ENCODE assay signal across 9 cellular contexts in the genomic region with DNA sequence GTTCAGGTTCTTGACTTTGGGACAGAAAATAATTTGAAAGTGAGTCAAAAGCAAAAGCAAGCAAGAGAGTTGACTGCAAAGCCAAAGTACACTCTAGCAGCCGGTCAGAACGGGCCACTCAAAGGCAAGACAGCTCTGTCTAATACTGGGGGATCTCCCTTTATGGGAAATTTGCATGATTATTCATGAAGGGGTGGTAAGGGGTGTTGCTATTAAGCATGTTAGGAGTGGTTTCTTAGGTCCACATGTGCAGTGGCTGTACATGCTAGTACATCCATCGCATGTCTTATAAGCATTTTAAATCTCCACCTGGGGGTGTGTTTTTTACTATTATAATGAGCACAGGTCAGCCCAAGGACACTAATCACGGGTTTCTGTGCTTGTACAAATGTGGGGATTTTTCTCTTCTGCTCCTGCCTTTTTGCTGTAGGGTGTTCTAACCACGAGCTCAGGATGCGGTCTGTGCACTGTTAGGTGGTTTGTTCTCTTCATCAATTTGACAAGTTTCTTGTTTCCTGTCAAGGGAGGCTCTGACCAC.
DNase-seq lines count a peak whose midpoint lies in the region; ATAC-seq, FAIRE-seq and TF ChIP-seq lines count a peak whose summit lies in the region.
"Had no signal": no experiment of that assay in that cellular context is flagged by ENCODE, and none has a peak within 500 bp of the region (broad histone marks: within the 10 kb centered on the region; RNA-seq: fewer than 3 reads in every experiment).

No MANE protein-coding gene starts in this region.

- ATAC-seq in CD8-positive, alpha-beta T cell = peak; percentile 82
- ATAC-seq in HG02798 (IDR thresholded peaks at IDR 0.05; ENCODE audit: poor library complexity, unreplicated experiment) = peak; percentile 53
- ATAC-seq in HepG2 = peak; percentile 56; the same call in 2 of the 3 replicates
- no peak for ATAC-seq in GM21526 (IDR thresholded peaks at IDR 0.05; ENCODE audit: low FRiP score, unreplicated experiment)

- H3K4me3 Mint-ChIP-seq in CD8-positive, alpha-beta T cell = peak overlapping the region; percentile 19

- peaks cover 18% of the 10 kb centered on the region for H3K9me3 Mint-ChIP-seq in CD8-positive, alpha-beta T cell

- H3K9me3 ChIP-seq in CD8-positive, alpha-beta T cell (ENCODE audit: low read length) = peaks cover 13% of the 10 kb centered on the region
- H3K9me3 ChIP-seq in HepG2 (ENCODE audit: low read length) (no peaks in the 10 kb centered on the region), adrenal gland (replicated peaks in 1 of 3) (no peaks in the 10 kb centered on the region)

- BruUV-seq in HepG2 (replicated peaks; lab: Mats Ljungman, UMichigan) = no TSS peak

- no peaks in the 10 kb centered on the region for H3K36me3 ChIP-seq in CD8-positive, alpha-beta T cell (ENCODE audit: insufficient read depth, low read length)
- H3K36me3 ChIP-seq in HepG2 (replicated peaks in 1 of 2; ENCODE audit: control insufficient read depth in 1 of 2, insufficient read depth in 2 of 2, low read length in 2 of 2) = no peaks in the 10 kb centered on the region
- no peaks in the 10 kb centered on the region for H3K36me3 ChIP-seq in H7 (replicated peaks; ENCODE audit: control insufficient read depth, insufficient read depth, low read length)
- H3K36me3 ChIP-seq in adrenal gland (replicated peaks in 1 of 2) = no peaks in the 10 kb centered on the region

- peaks cover 67% of the 10 kb centered on the region for H3K4me1 Mint-ChIP-seq in CD8-positive, alpha-beta T cell (ENCODE audit: low read depth)

- TF ChIP-seq CTCF in CD8-positive, alpha-beta T cell (IDR thresholded peaks at IDR 0.05) = no peak
- TF ChIP-seq CTCF in HepG2 (CRISPR knock-in tag; IDR thresholded peaks at IDR 0.05) (no peak), adrenal gland (IDR thresholded peaks at IDR 0.05) (no peak)

- TF ChIP-seq EP300 in HepG2 (IDR thresholded peaks at IDR 0.05; ENCODE audit: low read depth in 2 of 2, low read length in 2 of 2) (no peak), HepG2 (CRISPR knock-in tag; IDR thresholded peaks at IDR 0.05; ENCODE audit: borderline replicate concordance) (no peak)

- H3K79me2 ChIP-seq in HepG2 (ENCODE audit: insufficient read depth, low read length) = no peaks in the 10 kb centered on the region

- intact Hi-C loops in CD8-positive, alpha-beta T cell (cut with DNase I, micrococcal nuclease) = loop anchor here (5.0 to 10.0 kb wide), 2 partner anchors 42 to 434 kb away; no protein-coding TSS in a partner anchor
- intact Hi-C loops in HepG2 (cut with micrococcal nuclease; ENCODE audit: unreplicated experiment) = no loop called here
- intact Hi-C loops in adrenal gland (cut with DNase I) = no loop called here
- intact Hi-C loops in posterior vena cava (cut with DNase I) = no loop called here

- in situ Hi-C loops in HepG2 (cut with HindIII; ENCODE audit: extremely low pct_ligation_motif_present, low pct_unique_long_range_greater_than_20kb) = loop anchor here (25.0 kb wide), 1 partner anchor 1122 kb away; no protein-coding TSS in a partner anchor

- POLR2A ChIA-PET in CD8-positive, alpha-beta T cell (lab: Charles Lee) = interaction anchor here (0.5 to 1.4 kb wide), 7 partner anchors 17 to 499 kb away, joined by 3 to 5 read pairs (median 3); no protein-coding TSS in a partner anchor
- POLR2A ChIA-PET in HepG2 (lab: Yijun Ruan, JAX) = no interaction called here

- H3K27me3 ChIP-seq in CD8-positive, alpha-beta T cell (ENCODE audit: insufficient read depth, low read length) = no peaks in the 10 kb centered on the region
- no peaks in the 10 kb centered on the region; a peak in 1 of 5 replicates for H3K27me3 ChIP-seq in HepG2 (ENCODE audit: control insufficient read depth in 1 of 2, insufficient read depth in 2 of 2, low read length in 2 of 2)
- H3K27me3 ChIP-seq in H7 (ENCODE audit: control insufficient read depth, insufficient read depth, low read length) = no peaks in the 10 kb centered on the region
- H3K27me3 ChIP-seq in adrenal gland = no peaks in the 10 kb centered on the region

- no peak for TF ChIP-seq RAD21 in HepG2 (CRISPR knock-in tag; IDR thresholded peaks at IDR 0.05)

- H3K4me3 ChIP-seq in CD8-positive, alpha-beta T cell (ENCODE audit: low read depth, low read length) = peak overlapping the region; percentile 6
- no peak overlapping the region for H3K4me3 ChIP-seq in HepG2 (replicated peaks in 1 of 3; ENCODE audit: insufficient read depth in 1 of 3, low read depth in 2 of 3, low read length in 3 of 3)
- H3K4me3 ChIP-seq in H7 (ENCODE audit: insufficient read depth, low read depth, low read length) = no peak overlapping the region
- no peak overlapping the region for H3K4me3 ChIP-seq in adrenal gland

- FAIRE-seq in HepG2 (lab: Jason Lieb, UNC) = no peak
- FAIRE-seq: colon had no signal

- 46% methylated on average over 6 of the region's 6 CpGs for WGBS in HepG2 (ENCODE audit: low lambda C conversion rate)
- 65 to 78% (median 75%) methylated on average over 6 of the region's 6 CpGs for WGBS in adrenal gland, 4 donors

- H3K4me1 ChIP-seq in CD8-positive, alpha-beta T cell (ENCODE audit: insufficient read depth, low read length) = peaks cover 48% of the 10 kb centered on the region
- H3K4me1 ChIP-seq in HepG2 (ENCODE audit: insufficient read depth, low read length) (peaks cover 9% of the 10 kb centered on the region; the same call in 1 of the 2 replicates), adrenal gland (replicated peaks in 1 of 2) (no peaks in the 10 kb centered on the region)

- DNase-seq in CD8-positive, alpha-beta T cell = peak; percentile 15 to 78 (median 52)
- peak; percentile 56 for DNase-seq in activated CD4-positive, alpha-beta T cell treated with anti-CD3 and anti-CD28 coated beads for 48 hours
- no peak for DNase-seq in HepG2 (ENCODE audit: low spot score)
- DNase-seq in H7 = no peak
- DNase-seq in adrenal gland = no peak
- no peak for DNase-seq in posterior vena cava (ENCODE audit: low spot score)

- TF ChIP-seq POLR2A in HepG2 (IDR thresholded peaks at IDR 0.05; ENCODE audit: insufficient read depth in 1 of 2, low read depth in 2 of 2, low read length in 2 of 2) (no peak), adrenal gland (IDR thresholded peaks at IDR 0.05) (no peak)

- no peaks in the 10 kb centered on the region for H3K27me3 Mint-ChIP-seq in CD8-positive, alpha-beta T cell (ENCODE audit: low read depth)

- H3K36me3 Mint-ChIP-seq in CD8-positive, alpha-beta T cell = peaks cover 10% of the 10 kb centered on the region

- CTCF ChIA-PET in CD8-positive, alpha-beta T cell (lab: Charles Lee) = interaction anchor here (1.0 to 2.2 kb wide), 3 partner anchors 15 to 555 kb away, joined by 3 to 10 read pairs (median 4); no protein-coding TSS in a partner anchor
- CTCF ChIA-PET in HepG2 (lab: Yijun Ruan, JAX; ENCODE audit: low intra/inter-chr PET ratio, low total read pairs) = no interaction called here

- no peak overlapping the region for H3K9ac ChIP-seq in HepG2 (ENCODE audit: insufficient read depth, low read depth, low read length)

- H3K27ac ChIP-seq in CD8-positive, alpha-beta T cell (ENCODE audit: low read depth, low read length) = peak overlapping the region; percentile 3
- H3K27ac ChIP-seq in HepG2 (ENCODE audit: extremely low read length, insufficient read depth, low read length) (no peak overlapping the region), adrenal gland (no peak overlapping the region)

- H3K27ac Mint-ChIP-seq in CD8-positive, alpha-beta T cell = peak overlapping the region; percentile 87

- H2AFZ ChIP-seq in HepG2 (ENCODE audit: low read length) = no peak overlapping the region

- H3K4me2 ChIP-seq in HepG2 (ENCODE audit: low read depth, low read length) = no peak overlapping the region

- no peaks in the 10 kb centered on the region for H4K20me1 ChIP-seq in HepG2 (ENCODE audit: insufficient read depth, low read length)

TF ChIP-seq in HepG2, 621 proteins besides CTCF, POLR2A, EP300 and RAD21 (continues in another document):
- TF ChIP-seq TCF12 (IDR thresholded peaks at IDR 0.05) (no peak), TCF12 (CRISPR knock-in tag; IDR thresholded peaks at IDR 0.05) (no peak), ZNF678 (CRISPR knock-in tag; IDR thresholded peaks at IDR 0.05) (no peak), ZSCAN25 (CRISPR knock-in tag; IDR thresholded peaks at IDR 0.05) (no peak), ASH2L (IDR thresholded peaks at IDR 0.05; ENCODE audit: insufficient read length, low read depth, low read length) (no peak), RELA (CRISPR knock-in tag; IDR thresholded peaks at IDR 0.05) (no peak), PHB2 (IDR thresholded peaks at IDR 0.05; ENCODE audit: partially characterized antibody) (no peak)
- TF ChIP-seq, protein P1, sequence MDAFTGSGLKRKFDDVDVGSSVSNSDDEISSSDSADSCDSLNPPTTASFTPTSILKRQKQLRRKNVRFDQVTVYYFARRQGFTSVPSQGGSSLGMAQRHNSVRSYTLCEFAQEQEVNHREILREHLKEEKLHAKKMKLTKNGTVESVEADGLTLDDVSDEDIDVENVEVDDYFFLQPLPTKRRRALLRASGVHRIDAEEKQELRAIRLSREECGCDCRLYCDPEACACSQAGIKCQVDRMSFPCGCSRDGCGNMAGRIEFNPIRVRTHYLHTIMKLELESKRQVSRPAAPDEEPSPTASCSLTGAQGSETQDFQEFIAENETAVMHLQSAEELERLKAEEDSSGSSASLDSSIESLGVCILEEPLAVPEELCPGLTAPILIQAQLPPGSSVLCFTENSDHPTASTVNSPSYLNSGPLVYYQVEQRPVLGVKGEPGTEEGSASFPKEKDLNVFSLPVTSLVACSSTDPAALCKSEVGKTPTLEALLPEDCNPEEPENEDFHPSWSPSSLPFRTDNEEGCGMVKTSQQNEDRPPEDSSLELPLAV (CRISPR knock-in tag; conservative IDR thresholded peaks at IDR 0.05; ENCODE audit: low read depth) = no peak
- TF ChIP-seq, protein P2, sequence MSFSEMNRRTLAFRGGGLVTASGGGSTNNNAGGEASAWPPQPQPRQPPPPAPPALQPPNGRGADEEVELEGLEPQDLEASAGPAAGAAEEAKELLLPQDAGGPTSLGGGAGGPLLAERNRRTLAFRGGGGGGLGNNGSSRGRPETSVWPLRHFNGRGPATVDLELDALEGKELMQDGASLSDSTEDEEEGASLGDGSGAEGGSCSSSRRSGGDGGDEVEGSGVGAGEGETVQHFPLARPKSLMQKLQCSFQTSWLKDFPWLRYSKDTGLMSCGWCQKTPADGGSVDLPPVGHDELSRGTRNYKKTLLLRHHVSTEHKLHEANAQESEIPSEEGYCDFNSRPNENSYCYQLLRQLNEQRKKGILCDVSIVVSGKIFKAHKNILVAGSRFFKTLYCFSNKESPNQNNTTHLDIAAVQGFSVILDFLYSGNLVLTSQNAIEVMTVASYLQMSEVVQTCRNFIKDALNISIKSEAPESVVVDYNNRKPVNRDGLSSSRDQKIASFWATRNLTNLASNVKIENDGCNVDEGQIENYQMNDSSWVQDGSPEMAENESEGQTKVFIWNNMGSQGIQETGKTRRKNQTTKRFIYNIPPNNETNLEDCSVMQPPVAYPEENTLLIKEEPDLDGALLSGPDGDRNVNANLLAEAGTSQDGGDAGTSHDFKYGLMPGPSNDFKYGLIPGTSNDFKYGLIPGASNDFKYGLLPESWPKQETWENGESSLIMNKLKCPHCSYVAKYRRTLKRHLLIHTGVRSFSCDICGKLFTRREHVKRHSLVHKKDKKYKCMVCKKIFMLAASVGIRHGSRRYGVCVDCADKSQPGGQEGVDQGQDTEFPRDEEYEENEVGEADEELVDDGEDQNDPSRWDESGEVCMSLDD (CRISPR knock-in tag; IDR thresholded peaks at IDR 0.05; ENCODE audit: borderline replicate concordance) = no peak

Comparison
In these comparisons a context has a peak if more than half of its experiments do, and no peak if none do; other contexts are left out.
1. DNase-seq: peak in CD8-positive, alpha-beta T cell (7 of 7) and activated CD4-positive, alpha-beta T cell treated with anti-CD3 and anti-CD28 coated beads for 48 hours (single experiment); none in HepG2 (single experiment), H7 (single experiment), adrenal gland (0 of 7) and posterior vena cava (single experiment).
2. intact Hi-C loops: an anchor here in CD8-positive, alpha-beta T cell (5.0 to 10.0 kb wide); none called in HepG2, adrenal gland and posterior vena cava.